Comparison of ENCODE assay signal across 22 cellular contexts in genomic region chr13:76597868-76598267, GRCh38.
DNase-seq lines count a peak whose midpoint lies in the region; TF ChIP-seq lines count a peak whose summit lies in the region.
"Had no signal": no experiment of that assay in that cellular context is flagged by ENCODE, and none has a peak within 500 bp of the region (broad histone marks: within the 10 kb centered on the region; RNA-seq: fewer than 3 reads in every experiment).

No MANE protein-coding gene starts in this region.

- intact Hi-C loops in Caco-2 (cut with micrococcal nuclease; ENCODE audit: unreplicated experiment): no loop called here

- POLR2A ChIA-PET in Caco-2 (lab: Charles Lee) (no interaction called here), HEK293T (lab: Yijun Ruan, JAX) (interaction anchor here (0.7 kb wide), 1 partner anchor 61 kb away, joined by 3 read pairs; no protein-coding TSS in a partner anchor)

- TF ChIP-seq CTCF in epithelial cell of esophagus (IDR thresholded peaks at IDR 0.05; ENCODE audit: insufficient read depth, low read depth, low read length, missing control alignments): no peak
- TF ChIP-seq CTCF in Caco-2 (IDR thresholded peaks at IDR 0.05; ENCODE audit: insufficient read depth in 1 of 2, low read depth in 1 of 2, low read length in 1 of 2, severe bottlenecking in 1 of 2, unreplicated experiment in 1 of 2): no peak

- DNase-seq in NCI-H345 (lab: John Stamatoyannopoulos, UW): peak; percentile 42
- DNase-seq in NCI-H345 treated with DMSO at 0.1 percent for 48 hours (lab: John Stamatoyannopoulos, UW; ENCODE audit: unreplicated experiment): no peak
- DNase-seq in NCI-H1417 (lab: John Stamatoyannopoulos, UW): peak in 2 of 3 experiments; percentile 27 to 73
- peak; percentile 85 for DNase-seq in NCI-H69 (lab: John Stamatoyannopoulos, UW)
- peak; percentile 30 for DNase-seq in epithelial cell of esophagus (ENCODE audit: low read depth)
- no peak for DNase-seq in Caco-2
- DNase-seq in ACHN: no peak
- no peak for DNase-seq in HEK293T (ENCODE audit: extremely low spot score)
- DNase-seq: Calu3; CD4-positive, alpha-beta T cell; DMS79 treated with DMSO at 0.1 percent for 48 hours; HCEC 1CT; Kasumi-1; MG63; NCI-H1048; NCI-H187; NCI-H524 treated with DMSO at 0.1 percent for 48 hours; NK-92 treated with Interleukin-12 subunit alpha and Interleukin-12 subunit beta, amount 100 ng/mL, for 24 hours; Peyer's patch; T-helper 1 cell; T-helper 9 cell had no signal

- no TSS peak for BruUV-seq in Caco-2 (replicated peaks; lab: Mats Ljungman, UMichigan)

- H3K4me3 Mint-ChIP-seq in Caco-2 (ENCODE audit: unreplicated experiment): no peak overlapping the region
- H3K4me3 Mint-ChIP-seq: CD4-positive, alpha-beta T cell; GM23338 had no signal

- H3K4me1 Mint-ChIP-seq in Caco-2 (ENCODE audit: low read depth, unreplicated experiment): no peaks in the 10 kb centered on the region
- H3K4me1 Mint-ChIP-seq: GM23338 had no signal

- no peaks in the 10 kb centered on the region for H3K27me3 Mint-ChIP-seq in Caco-2 (ENCODE audit: insufficient read depth, unreplicated experiment)
- H3K27me3 Mint-ChIP-seq: CD4-positive, alpha-beta T cell had no signal

- no peaks in the 10 kb centered on the region for H3K9me3 Mint-ChIP-seq in Caco-2 (ENCODE audit: unreplicated experiment)
- H3K9me3 Mint-ChIP-seq: CD4-positive, alpha-beta T cell; GM23338 had no signal

- H3K27ac Mint-ChIP-seq in Caco-2 (ENCODE audit: unreplicated experiment): no peak overlapping the region
- H3K27ac Mint-ChIP-seq: CD4-positive, alpha-beta T cell; GM23338 had no signal

- H3K36me3 Mint-ChIP-seq in Caco-2 (ENCODE audit: insufficient read depth, unreplicated experiment): no peaks in the 10 kb centered on the region

- no peaks in the 10 kb centered on the region for H3K36me3 ChIP-seq in Caco-2 (ENCODE audit: control insufficient read depth, insufficient read depth, low read length)
- H3K36me3 ChIP-seq: MG63, Peyer's patch had no signal

- CTCF ChIA-PET in Caco-2 (lab: Charles Lee): no interaction called here
- CTCF ChIA-PET in HEK293T (lab: Yijun Ruan, JAX): interaction anchor here (0.9 kb wide), 1 partner anchor 38 kb away, joined by 4 read pairs; no protein-coding TSS in a partner anchor

- peaks cover 8% of the 10 kb centered on the region for H3K4me1 ChIP-seq in Caco-2
- H3K4me1 ChIP-seq: Peyer's patch had no signal

- H3K27me3 ChIP-seq in Caco-2 (replicated peaks; ENCODE audit: control insufficient read depth, insufficient read depth, low read length): no peaks in the 10 kb centered on the region
- H3K27me3 ChIP-seq: MG63, Peyer's patch had no signal

- peaks cover 5% of the 10 kb centered on the region; the same call in 1 of the 2 replicates for H3K9me3 ChIP-seq in Caco-2
- H3K9me3 ChIP-seq: MG63, Peyer's patch had no signal

- H3K4me3 ChIP-seq in epithelial cell of esophagus (ENCODE audit: low read length) (no peak overlapping the region), Caco-2 (ENCODE audit: low read depth, low read length) (no peak overlapping the region)
- H3K4me3 ChIP-seq: GM23338, MG63, Peyer's patch had no signal

- in situ Hi-C loops in ACHN (cut with HindIII; ENCODE audit: low pct_ligation_motif_present, low pct_unique_long_range_greater_than_20kb, low sequenced_read_pairs): no loop called here

TF ChIP-seq in HEK293T, 16 proteins besides CTCF, POLR2A, EP300 and RAD21:
- no peak for TF ChIP-seq HDGF (IDR thresholded peaks at IDR 0.05; ENCODE audit: borderline replicate concordance)
- no peak for TF ChIP-seq FOXK2 (IDR thresholded peaks at IDR 0.05)
- TF ChIP-seq ELF4 (IDR thresholded peaks at IDR 0.05): no peak
- TF ChIP-seq ZNF384 (IDR thresholded peaks at IDR 0.05): no peak
- TF ChIP-seq ARNT (IDR thresholded peaks at IDR 0.05): no peak
- no peak for TF ChIP-seq FOXM1 (IDR thresholded peaks at IDR 0.05; ENCODE audit: borderline replicate concordance)
- TF ChIP-seq L3MBTL2 (conservative IDR thresholded peaks at IDR 0.05): no peak
- no peak for TF ChIP-seq PKNOX1 (IDR thresholded peaks at IDR 0.05)
- no peak for TF ChIP-seq NFRKB (IDR thresholded peaks at IDR 0.05)
- no peak for TF ChIP-seq LEF1 (IDR thresholded peaks at IDR 0.05; ENCODE audit: borderline replicate concordance)
- no peak for TF ChIP-seq SP1 (IDR thresholded peaks at IDR 0.05)
- TF ChIP-seq BHLHE40 (IDR thresholded peaks at IDR 0.05; ENCODE audit: borderline replicate concordance): no peak
- TF ChIP-seq TARDBP (IDR thresholded peaks at IDR 0.05): no peak
- no peak for TF ChIP-seq FOXA1 (IDR thresholded peaks at IDR 0.05)
TF ChIP-seq in HEK293T: peak in this region for 0.

Comparison
In these comparisons a context has a peak if more than half of its experiments do, and no peak if none do; other contexts are left out.
1. DNase-seq: peak in NCI-H345 (single experiment), NCI-H1417 (2 of 3), NCI-H69 (single experiment) and epithelial cell of esophagus (single experiment); none in NCI-H345 treated with DMSO at 0.1 percent for 48 hours (single experiment), Caco-2 (0 of 2), ACHN (single experiment) and HEK293T (single experiment).